Comparison of ENCODE assay signal across 8 cellular contexts in the genomic region with DNA sequence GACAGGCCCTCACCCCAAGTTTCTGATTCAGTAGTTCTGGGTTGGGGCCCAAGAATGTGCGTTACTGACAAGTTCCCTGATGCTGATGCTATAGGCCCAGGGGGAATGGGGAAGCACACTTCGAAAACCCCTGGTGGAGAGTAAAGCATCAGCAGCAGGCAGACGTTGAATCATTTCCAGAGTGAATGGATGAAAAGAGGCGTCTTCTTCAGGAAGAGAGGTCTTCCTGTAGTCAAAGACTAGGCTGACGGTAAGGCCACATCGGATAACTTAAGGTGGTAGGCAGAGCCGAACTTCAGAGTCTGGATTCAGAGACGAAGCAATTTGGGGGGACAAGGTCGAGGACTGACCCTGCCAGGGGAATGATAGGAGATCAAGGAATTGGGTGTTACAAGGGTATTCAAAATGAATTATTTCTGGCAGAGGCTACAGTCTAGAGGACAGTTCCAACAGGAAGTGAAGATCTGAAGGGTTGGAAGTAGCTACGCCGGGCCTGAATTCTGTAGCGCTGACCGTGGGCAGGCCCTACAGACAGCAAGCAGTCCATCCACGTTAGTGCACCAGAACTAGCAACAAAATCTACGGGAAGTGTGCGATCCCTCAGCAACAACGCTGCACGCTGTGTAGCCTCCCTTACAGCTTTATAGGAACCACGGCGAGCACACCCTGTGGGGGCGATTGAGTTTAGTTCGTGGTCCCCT. TPM values are rescaled to one million over a fixed set of nuclear protein-coding genes. Genes with fewer than 3 reads are reported as not detected.
DNase-seq lines count a peak whose midpoint lies in the region; ATAC-seq and TF ChIP-seq lines count a peak whose summit lies in the region.

No MANE protein-coding gene starts in this region.

- no peaks in the 10 kb centered on the region for H3K9me3 Mint-ChIP-seq in natural killer cell treated with Interleukin-12 subunit alpha and Interleukin-12 subunit beta and Interleukin-15 and Interleukin-18, amount 100 ng/mL, for 72 hours

- peak overlapping the region; percentile 84 to 96 for H3K27ac Mint-ChIP-seq in natural killer cell treated with Interleukin-12 subunit alpha and Interleukin-12 subunit beta and Interleukin-15 and Interleukin-18, amount 100 ng/mL, for 72 hours

- WGBS in esophagus, 2 donors = 14% methylated on average over 22 of the region's 22 CpGs
- 17 to 19% methylated on average over 22 of the region's 22 CpGs for WGBS in aorta, 2 donors

- H3K4me1 Mint-ChIP-seq in natural killer cell treated with Interleukin-12 subunit alpha and Interleukin-12 subunit beta and Interleukin-15 and Interleukin-18, amount 100 ng/mL, for 72 hours (ENCODE audit: low read depth in 2 of 2) = peaks cover 26 to 35% of the 10 kb centered on the region in 2 donors

- TF ChIP-seq CTCF in LNCaP clone FGC (IDR thresholded peaks at IDR 0.05; ENCODE audit: control insufficient read depth, extremely low read depth, insufficient read depth) = no peak

- H3K27ac ChIP-seq in esophagus (ENCODE audit: low read depth in 2 of 2, low read length in 1 of 2) (peak overlapping the region; percentile 77 to 84), aorta (ENCODE audit: low read depth in 1 of 2, low read length in 2 of 2) (peak overlapping the region in 1 of 2 donors; percentile 43)

- H3K4me3 ChIP-seq in LNCaP clone FGC (ENCODE audit: low read depth, low read length) (peak overlapping the region; percentile 80), esophagus (ENCODE audit: low read depth in 1 of 2, low read length in 2 of 2) (peak overlapping the region; percentile 69 to 88), aorta (ENCODE audit: low read length in 2 of 2) (peak overlapping the region; percentile 53 to 68)

- intact Hi-C loops in aorta (cut with DNase I) = no loop called here

- DNase-seq in COLO668 (lab: John Stamatoyannopoulos, UW; ENCODE audit: unreplicated experiment) (peak; percentile 34), LNCaP clone FGC (ENCODE audit: low read depth) (no peak), aorta (no peak), glomerular visceral epithelial cell (ENCODE audit: extremely low spot score) (no peak)
- peak; percentile 43 to 61 for DNase-seq in activated CD4-positive, alpha-beta T cell treated with anti-CD3 and anti-CD28 coated beads, Interleukin-2, amount 50 U/mL, for 48 hours
- no peak for DNase-seq in natural killer cell treated with Interleukin-12 subunit alpha and Interleukin-12 subunit beta and Interleukin-15 and Interleukin-18, amount 100 ng/mL, for 72 hours (ENCODE audit: low spot score)

- H3K27me3 ChIP-seq in esophagus (ENCODE audit: control insufficient read depth in 1 of 2, insufficient read depth in 2 of 2, low read length in 2 of 2) (no peaks in the 10 kb centered on the region), aorta (ENCODE audit: control insufficient read depth in 1 of 2, insufficient read depth in 2 of 2, low read length in 1 of 2) (no peaks in the 10 kb centered on the region)

- H3K4me1 ChIP-seq in esophagus (ENCODE audit: control insufficient read depth in 2 of 2, insufficient read depth in 2 of 2, low read length in 1 of 2) (peaks cover 2 to 11% of the 10 kb centered on the region in 2 donors), aorta (ENCODE audit: control insufficient read depth in 1 of 2, insufficient read depth in 2 of 2, low read length in 2 of 2) (no peaks in the 10 kb centered on the region)

- peak overlapping the region; percentile 99 for H3K4me3 Mint-ChIP-seq in natural killer cell treated with Interleukin-12 subunit alpha and Interleukin-12 subunit beta and Interleukin-15 and Interleukin-18, amount 100 ng/mL, for 72 hours

- H3K36me3 ChIP-seq in esophagus (ENCODE audit: control insufficient read depth in 2 of 2, insufficient read depth in 2 of 2, low read length in 1 of 2) = peaks cover 0 to 6% of the 10 kb centered on the region in 2 donors
- peaks cover 0 to 1% of the 10 kb centered on the region in 2 donors for H3K36me3 ChIP-seq in aorta (ENCODE audit: control insufficient read depth in 1 of 2, insufficient read depth in 2 of 2, low read length in 1 of 2)

- peaks cover 6% of the 10 kb centered on the region for H3K36me3 Mint-ChIP-seq in natural killer cell treated with Interleukin-12 subunit alpha and Interleukin-12 subunit beta and Interleukin-15 and Interleukin-18, amount 100 ng/mL, for 72 hours

- no peaks in the 10 kb centered on the region for H3K27me3 Mint-ChIP-seq in natural killer cell treated with Interleukin-12 subunit alpha and Interleukin-12 subunit beta and Interleukin-15 and Interleukin-18, amount 100 ng/mL, for 72 hours

- ATAC-seq in GM21423 (IDR thresholded peaks at IDR 0.05; ENCODE audit: unreplicated experiment) (peak; percentile 11), aorta (ENCODE audit: low FRiP score) (peak; percentile 12)
- peak; percentile 20 to 45 for ATAC-seq in natural killer cell treated with Interleukin-12 subunit alpha and Interleukin-12 subunit beta and Interleukin-15 and Interleukin-18, amount 100 ng/mL, for 72 hours

- H3K9me3 ChIP-seq in esophagus (ENCODE audit: control insufficient read depth in 2 of 2, insufficient read depth in 1 of 2, low read depth in 1 of 2, low read length in 1 of 2) (no peaks in the 10 kb centered on the region), aorta (ENCODE audit: control insufficient read depth, low read length) (no peaks in the 10 kb centered on the region)

RNA-seq across cellular contexts. Expression of a gene that starts 0.9 kb away (rescaled TPM):
- 10 to 100 TPM; 18.2 to 52.1 TPM for polyA plus RNA-seq in esophagus
- 10 to 100 TPM; 53.4 to 97.8 TPM for total RNA-seq in natural killer cell treated with Interleukin-12 subunit alpha and Interleukin-12 subunit beta and Interleukin-15 and Interleukin-18, amount 100 ng/mL, for 72 hours
- total RNA-seq in aorta = 10 to 100 TPM; 56.4 to 61.8 TPM
- 100 to 1,000 TPM in 1 of 2 donors, 10 to 100 TPM in 1; 10.3 to 138 TPM for polyA plus RNA-seq in aorta

RNA-seq across cellular contexts. Expression of a gene that starts 21.1 kb away (rescaled TPM):
- polyA plus RNA-seq in esophagus = 1,000 to 10,000 TPM; 1,420 to 2,000 TPM
- total RNA-seq in natural killer cell treated with Interleukin-12 subunit alpha and Interleukin-12 subunit beta and Interleukin-15 and Interleukin-18, amount 100 ng/mL, for 72 hours = 100 to 1,000 TPM; 711 to 875 TPM
- 100 to 1,000 TPM; 804 to 820 TPM for total RNA-seq in aorta
- polyA plus RNA-seq in aorta = 1,000 to 10,000 TPM; 2,334 to 4,827 TPM

RNA-seq across cellular contexts. Expression of a gene that starts 21.5 kb away (rescaled TPM):
- polyA plus RNA-seq in esophagus (10 to 100 TPM; 11.7 to 32.5 TPM), aorta (10 to 100 TPM; 33.8 to 53.6 TPM)
- total RNA-seq in natural killer cell treated with Interleukin-12 subunit alpha and Interleukin-12 subunit beta and Interleukin-15 and Interleukin-18, amount 100 ng/mL, for 72 hours = 10 to 100 TPM; 76.3 to 82.3 TPM
- total RNA-seq in aorta = 10 to 100 TPM; 49.6 to 54.3 TPM

RNA-seq across cellular contexts. Expression of a gene that starts 25.5 kb away (rescaled TPM):
- polyA plus RNA-seq in esophagus (not detected), aorta (not detected)
- total RNA-seq in natural killer cell treated with Interleukin-12 subunit alpha and Interleukin-12 subunit beta and Interleukin-15 and Interleukin-18, amount 100 ng/mL, for 72 hours = not detected
- total RNA-seq in aorta = not detected

RNA-seq across cellular contexts. Expression of a gene that starts 33.6 kb away (rescaled TPM):
- polyA plus RNA-seq in esophagus (1 to 10 TPM; 7.3 to 9.3 TPM), aorta (1 to 10 TPM; 8.5 to 8.9 TPM)
- 10 to 100 TPM; 20.3 to 32.6 TPM for total RNA-seq in natural killer cell treated with Interleukin-12 subunit alpha and Interleukin-12 subunit beta and Interleukin-15 and Interleukin-18, amount 100 ng/mL, for 72 hours
- total RNA-seq in aorta = 10 to 100 TPM in 1 of 2 donors, 1 to 10 TPM in 1; 7.8 to 12.9 TPM

Comparison
In these comparisons a context has a peak if more than half of its experiments do, and no peak if none do; other contexts are left out.
1. DNase-seq: peak in COLO668 (single experiment) and activated CD4-positive, alpha-beta T cell treated with anti-CD3 and anti-CD28 coated beads, Interleukin-2, amount 50 U/mL, for 48 hours (2 of 2); none in LNCaP clone FGC (single experiment), natural killer cell treated with Interleukin-12 subunit alpha and Interleukin-12 subunit beta and Interleukin-15 and Interleukin-18, amount 100 ng/mL, for 72 hours (single experiment), aorta (0 of 2) and glomerular visceral epithelial cell (single experiment).
2. Peak in every context shown above with its lines, with median percentiles within 50 percentile points of each other: ATAC-seq and H3K4me3 ChIP-seq.